Comparison of ENCODE assay signal across 8 cellular contexts in the genomic region with DNA sequence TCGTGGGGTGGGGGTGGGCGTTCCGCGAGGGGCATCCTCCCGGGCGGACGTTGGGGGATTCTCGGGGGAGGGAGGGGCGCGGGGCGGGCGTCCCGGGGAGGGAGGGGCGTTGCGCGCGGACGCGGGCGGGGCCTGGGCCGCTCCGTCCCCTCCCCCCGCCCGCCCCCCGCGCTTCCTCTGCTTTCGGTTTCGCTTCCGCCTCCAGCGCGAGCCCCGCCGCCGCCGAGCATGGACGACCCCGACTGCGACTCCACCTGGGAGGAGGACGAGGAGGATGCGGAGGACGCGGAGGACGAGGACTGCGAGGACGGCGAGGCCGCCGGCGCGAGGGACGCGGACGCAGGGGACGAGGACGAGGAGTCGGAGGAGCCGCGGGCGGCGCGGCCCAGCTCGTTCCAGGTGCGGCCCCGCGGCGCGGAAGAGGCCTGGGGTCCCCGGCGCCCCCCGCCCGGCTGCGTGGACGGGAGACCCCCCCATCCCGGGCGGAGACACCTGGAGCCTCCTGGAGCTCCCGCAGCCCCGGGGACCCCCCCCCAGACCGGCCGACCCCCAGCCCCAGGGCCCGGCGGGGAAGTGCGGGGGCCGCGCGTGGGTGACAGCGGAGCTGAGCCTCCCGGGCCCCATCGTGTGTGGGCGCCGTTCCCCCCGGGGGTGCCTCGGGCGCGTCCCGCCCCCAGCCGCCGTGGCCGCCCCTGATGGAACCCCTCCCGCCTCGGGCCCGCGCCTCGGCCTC. TPM values are rescaled to one million over a fixed set of nuclear protein-coding genes. Genes with fewer than 3 reads are reported as not detected.
DNase-seq lines count a peak whose midpoint lies in the region; ATAC-seq and TF ChIP-seq lines count a peak whose summit lies in the region.

A gene with protein sequence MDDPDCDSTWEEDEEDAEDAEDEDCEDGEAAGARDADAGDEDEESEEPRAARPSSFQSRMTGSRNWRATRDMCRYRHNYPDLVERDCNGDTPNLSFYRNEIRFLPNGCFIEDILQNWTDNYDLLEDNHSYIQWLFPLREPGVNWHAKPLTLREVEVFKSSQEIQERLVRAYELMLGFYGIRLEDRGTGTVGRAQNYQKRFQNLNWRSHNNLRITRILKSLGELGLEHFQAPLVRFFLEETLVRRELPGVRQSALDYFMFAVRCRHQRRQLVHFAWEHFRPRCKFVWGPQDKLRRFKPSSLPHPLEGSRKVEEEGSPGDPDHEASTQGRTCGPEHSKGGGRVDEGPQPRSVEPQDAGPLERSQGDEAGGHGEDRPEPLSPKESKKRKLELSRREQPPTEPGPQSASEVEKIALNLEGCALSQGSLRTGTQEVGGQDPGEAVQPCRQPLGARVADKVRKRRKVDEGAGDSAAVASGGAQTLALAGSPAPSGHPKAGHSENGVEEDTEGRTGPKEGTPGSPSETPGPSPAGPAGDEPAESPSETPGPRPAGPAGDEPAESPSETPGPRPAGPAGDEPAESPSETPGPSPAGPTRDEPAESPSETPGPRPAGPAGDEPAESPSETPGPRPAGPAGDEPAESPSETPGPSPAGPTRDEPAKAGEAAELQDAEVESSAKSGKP (plus strand): TSS at position 204 of the 733 bp plus-strand sequence. CDS start 25 bp downstream, at position 229.

- H3K27me3 Mint-ChIP-seq in HFFc6 (ENCODE audit: insufficient read depth): no peaks in the 10 kb centered on the region; the same call in none of the 2 replicates

- TF ChIP-seq RAD21 in neural cell (conservative IDR thresholded peaks at IDR 0.05): no peak

- H3F3A ChIP-seq in neural cell (ENCODE audit: insufficient read depth, low read length, poor library complexity, severe bottlenecking): no peaks in the 10 kb centered on the region

- H3K4me3 ChIP-seq in Peyer's patch (peak within 1 kb of the TSS; percentile 87 to 100 (median 96)), fibroblast of the aortic adventitia (ENCODE audit: low read depth, low read length) (peak within 1 kb of the TSS; percentile 91), neural cell (ENCODE audit: low read length) (peak within 1 kb of the TSS; percentile 67)

- no peaks in the 10 kb centered on the region for H3K9me3 Mint-ChIP-seq in HFFc6

- no peak for TF ChIP-seq EP300 in neural cell (conservative IDR thresholded peaks at IDR 0.05; ENCODE audit: poor library complexity, severe bottlenecking)

- peaks cover 5% of the 10 kb centered on the region for H3K36me3 Mint-ChIP-seq in HFFc6 (ENCODE audit: low read depth)

- H3K27ac Mint-ChIP-seq in HFFc6: peak within 1 kb of the TSS; percentile 86

- peaks cover 21% of the 10 kb centered on the region for H3K4me1 Mint-ChIP-seq in HFFc6 (ENCODE audit: low read depth)

- H2AFZ ChIP-seq in neural cell (ENCODE audit: low read depth, low read length): no peak within 1 kb of the TSS

- H3K27me3 ChIP-seq in Peyer's patch (no peaks in the 10 kb centered on the region), neural cell (ENCODE audit: insufficient read depth, low read depth, low read length) (no peaks in the 10 kb centered on the region)

- no peak for TF ChIP-seq CTCF in HFFc6 (IDR thresholded peaks at IDR 0.05)
- TF ChIP-seq CTCF in Peyer's patch (IDR thresholded peaks at IDR 0.05): no peak
- TF ChIP-seq CTCF in fibroblast of the aortic adventitia (IDR thresholded peaks at IDR 0.05; ENCODE audit: insufficient read depth, low read length): no peak
- no peak for TF ChIP-seq CTCF in neural cell (IDR thresholded peaks at IDR 0.05; ENCODE audit: poor library complexity, severe bottlenecking)

- H3K9ac ChIP-seq in neural cell (ENCODE audit: low read length): peak within 1 kb of the TSS; percentile 66

- H3K4me1 ChIP-seq in Peyer's patch: peaks cover 3 to 32% (median 17%) of the 10 kb centered on the region in 4 donors

- peaks cover 3% of the 10 kb centered on the region for H3K79me2 ChIP-seq in neural cell (replicated peaks; ENCODE audit: insufficient read depth, low read length)

- peaks cover 0 to 35% (median 0%) of the 10 kb centered on the region in 3 donors for H3K36me3 ChIP-seq in Peyer's patch
- H3K36me3 ChIP-seq in neural cell (ENCODE audit: insufficient read depth, low read length): no peaks in the 10 kb centered on the region

- no peaks in the 10 kb centered on the region for H4K20me1 ChIP-seq in neural cell (ENCODE audit: insufficient read depth)

- peak within 1 kb of the TSS; percentile 83 to 98 (median 90) for H3K27ac ChIP-seq in Peyer's patch
- no peak within 1 kb of the TSS for H3K27ac ChIP-seq in neural cell (ENCODE audit: low read length)
- peak within 1 kb of the TSS; percentile 86 for H3K27ac ChIP-seq in substantia nigra (ENCODE audit: low read depth, low read length, poor library complexity, severe bottlenecking)

- H3K4me3 Mint-ChIP-seq in HFFc6: peak within 1 kb of the TSS; percentile 88

- no peaks in the 10 kb centered on the region for H3K9me3 ChIP-seq in Peyer's patch
- no peaks in the 10 kb centered on the region for H3K9me3 ChIP-seq in neural cell (ENCODE audit: low read length)

- ATAC-seq in GM18519 (IDR thresholded peaks at IDR 0.05; ENCODE audit: low FRiP score, unreplicated experiment): no peak

- H3K4me2 ChIP-seq in neural cell (ENCODE audit: low read length): peak within 1 kb of the TSS; percentile 25

- H3K9me2 ChIP-seq in neural cell (ENCODE audit: insufficient read depth, low read length): no peaks in the 10 kb centered on the region

- TF ChIP-seq POLR2A in Peyer's patch (IDR thresholded peaks at IDR 0.05): peak in 1 of 2 donors; percentile 56

- DNase-seq in ELR (ENCODE audit: low read depth): peak; percentile 78
- no peak for DNase-seq in HFFc6
- DNase-seq in Peyer's patch: peak; percentile 80 to 88 (median 85)
- DNase-seq in activated effector memory CD4-positive, alpha-beta T cell treated with Interleukin-2 at 50 U/mL for 16 hours: peak; percentile 60
- peak; percentile 35 for DNase-seq in fibroblast of the aortic adventitia (ENCODE audit: low read depth)
- DNase-seq in substantia nigra (lab: John Stamatoyannopoulos, UW): peak in 36 of 49 donors; percentile 17 to 92 (median 47)

TF ChIP-seq in neural cell, 6 proteins besides CTCF, POLR2A, EP300 and RAD21:
- TF ChIP-seq EZH2 (IDR thresholded peaks at IDR 0.05; ENCODE audit: borderline replicate concordance, insufficient read depth, low read length, poor library complexity, severe bottlenecking): no peak
- TF ChIP-seq POLR2AphosphoS5 (IDR thresholded peaks at IDR 0.05): peak; percentile 46

RNA-seq across cellular contexts. Expression of the gene that starts here (rescaled TPM):
- total RNA-seq in HFFc6 (2021; fragmentation: NEBNext Ultra II Directional; extraction: Animal tissue kit (Norgen Biotek cat#: 25700)): 10 to 100 TPM; 37.8 to 42.2 (median 39.0) TPM
- total RNA-seq in Peyer's patch (10 to 100 TPM; 73.3 to 88.3 (median 76.3) TPM), fibroblast of the aortic adventitia (ENCODE audit: low replicate concordance) (31.0 and 46.4 TPM in 2 replicates)
- 15.6 and 23.3 TPM in 2 replicates for polyA plus RNA-seq in neural cell
- 22.3 and 26.5 TPM in 2 replicates for polyA minus RNA-seq in neural cell
